In the genomic region with DNA sequence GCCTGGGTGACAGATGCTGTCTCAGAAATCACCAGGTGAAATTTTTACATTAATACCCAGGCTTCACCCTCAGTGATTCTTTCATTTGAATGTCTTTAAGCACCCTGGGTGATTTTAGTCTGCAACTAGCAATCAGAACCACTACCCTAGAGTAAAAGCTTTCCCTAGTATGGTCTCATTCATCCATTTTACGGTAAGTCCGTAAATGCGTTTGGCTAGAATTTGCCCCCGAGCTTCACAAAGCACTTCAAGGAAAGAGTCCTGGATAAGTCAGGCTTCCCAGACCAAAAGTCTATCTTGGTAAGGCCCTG, we compare ENCODE assay signal across 15 cellular contexts. TPM values are rescaled to one million over a fixed set of nuclear protein-coding genes. Genes with fewer than 3 reads are reported as not detected.
DNase-seq lines count a peak whose midpoint lies in the region; ATAC-seq and TF ChIP-seq lines count a peak whose summit lies in the region.
"Had no signal": no experiment of that assay in that cellular context is flagged by ENCODE, and none has a peak within 500 bp of the region (broad histone marks: within the 10 kb centered on the region; RNA-seq: fewer than 3 reads in every experiment).

No MANE protein-coding gene starts in this region.

- peaks cover 64% of the 10 kb centered on the region for H3F3A ChIP-seq in SK-N-SH (replicated peaks; ENCODE audit: insufficient read depth)

- H3K4me2 ChIP-seq in SK-N-SH (no peak overlapping the region), hepatocyte (peak overlapping the region; percentile 4)

- peaks cover 83% of the 10 kb centered on the region for H3K79me2 ChIP-seq in SK-N-SH (ENCODE audit: insufficient read depth)
- peaks cover 30% of the 10 kb centered on the region for H3K79me2 ChIP-seq in hepatocyte

- no peaks in the 10 kb centered on the region for H3K9me3 ChIP-seq in SK-N-SH
- H3K9me3 ChIP-seq in CD4-positive, alpha-beta memory T cell (ENCODE audit: control insufficient read depth in 1 of 2, low read length in 2 of 2): no peaks in the 10 kb centered on the region
- H3K9me3 ChIP-seq in hepatocyte (ENCODE audit: low read depth): no peaks in the 10 kb centered on the region
- H3K9me3 ChIP-seq: ascending aorta, esophagus squamous epithelium, stomach, vagina had no signal

- ATAC-seq in SK-N-SH treated with all-trans-retinoic acid at 6 μM for 48 hours (peak; percentile 1; the same call in 1 of the 3 replicates), T-cell (replicated peaks in 1 of 4) (no peak), GM21619 (IDR thresholded peaks at IDR 0.05; ENCODE audit: unreplicated experiment) (no peak)

- H3K27me3 ChIP-seq in SK-N-SH (ENCODE audit: insufficient read depth): no peaks in the 10 kb centered on the region
- no peaks in the 10 kb centered on the region for H3K27me3 ChIP-seq in CD4-positive, alpha-beta memory T cell (ENCODE audit: insufficient read depth, low read length)
- H3K27me3 ChIP-seq in hepatocyte: no peaks in the 10 kb centered on the region
- H3K27me3 ChIP-seq: ascending aorta, esophagus squamous epithelium, stomach, vagina had no signal

- H3K4me3 Mint-ChIP-seq in CD4-positive, alpha-beta memory T cell: peak overlapping the region in 1 of 8 donors; percentile 4
- H3K4me3 Mint-ChIP-seq in T-cell: no peak overlapping the region
- H3K4me3 Mint-ChIP-seq: CD14-positive monocyte, nephron had no signal

- H3K27ac ChIP-seq in SK-N-SH (ENCODE audit: low read depth in 2 of 2, low read length in 1 of 2): peak overlapping the region in 1 of 2 experiments; percentile 23; a peak in 1 of 4 replicates
- H3K27ac ChIP-seq in CD4-positive, alpha-beta memory T cell (ENCODE audit: low read depth, low read length): no peak overlapping the region
- H3K27ac ChIP-seq in hepatocyte: peak overlapping the region; percentile 16
- H3K27ac ChIP-seq: ascending aorta, vagina had no signal

- H4K20me1 ChIP-seq in SK-N-SH (ENCODE audit: insufficient read depth) (peaks cover 61% of the 10 kb centered on the region), hepatocyte (ENCODE audit: insufficient read depth, poor library complexity, severe bottlenecking) (peaks cover 24% of the 10 kb centered on the region)

- H3K9me2 ChIP-seq in SK-N-SH (no peaks in the 10 kb centered on the region), hepatocyte (replicated peaks; ENCODE audit: insufficient read depth) (no peaks in the 10 kb centered on the region)

- no peak for TF ChIP-seq EP300 in SK-N-SH (IDR thresholded peaks at IDR 0.05; ENCODE audit: borderline replicate concordance in 1 of 2, low read depth in 1 of 2, low read length in 1 of 2)

- peaks cover 0 to 6% (median 0%) of the 10 kb centered on the region in 8 donors for H3K9me3 Mint-ChIP-seq in CD4-positive, alpha-beta memory T cell
- H3K9me3 Mint-ChIP-seq in T-cell: no peaks in the 10 kb centered on the region
- H3K9me3 Mint-ChIP-seq: CD14-positive monocyte had no signal

- no peak for TF ChIP-seq RAD21 in SK-N-SH (IDR thresholded peaks at IDR 0.05; ENCODE audit: low read length)

- no peak for TF ChIP-seq CTCF in SK-N-SH (IDR thresholded peaks at IDR 0.05)
- TF ChIP-seq CTCF in hepatocyte (IDR thresholded peaks at IDR 0.05; ENCODE audit: poor library complexity): no peak

- H3K9ac ChIP-seq in SK-N-SH: no peak overlapping the region

- POLR2A ChIA-PET in SK-N-SH (lab: Yijun Ruan, JAX): interaction anchor here (3.7 kb wide), 1 partner anchor 10 kb away, joined by 30 read pairs; a partner anchor contains a TSS
- POLR2A ChIA-PET in CD4-positive, alpha-beta memory T cell (lab: Charles Lee; ENCODE audit: partially characterized antibody): interaction anchor here (0.5 to 8.1 kb wide), 15 partner anchors 9 to 294 kb away, joined by 3 to 113 read pairs (median 6); a partner anchor contains a TSS
- POLR2A ChIA-PET in T-cell (lab: Charles Lee): interaction anchor here (0.7 to 1.7 kb wide), 6 partner anchors 9 to 186 kb away, joined by 3 to 22 read pairs (median 6); a partner anchor contains a TSS

- intact Hi-C loops in CD4-positive, alpha-beta memory T cell (cut with micrococcal nuclease): loop anchor here (1.0 to 5.0 kb wide), 3 partner anchors 139 to 424 kb away; a partner anchor contains a TSS

- H3K4me1 ChIP-seq in SK-N-SH (ENCODE audit: control insufficient read depth in 1 of 2, insufficient read depth in 2 of 2, low read depth in 1 of 2, low read length in 1 of 2) (peaks cover 5 to 23% of the 10 kb centered on the region in 2 experiments), hepatocyte (ENCODE audit: insufficient read depth) (no peaks in the 10 kb centered on the region)
- peaks cover 58% of the 10 kb centered on the region for H3K4me1 ChIP-seq in CD4-positive, alpha-beta memory T cell (ENCODE audit: insufficient read depth, low read length)

- peaks cover 41 to 82% of the 10 kb centered on the region in 2 donors for H3K36me3 Mint-ChIP-seq in CD4-positive, alpha-beta memory T cell
- H3K36me3 Mint-ChIP-seq in T-cell: peaks cover 45% of the 10 kb centered on the region

- H3K4me1 Mint-ChIP-seq in CD4-positive, alpha-beta memory T cell: peaks cover 35 to 82% (median 48%) of the 10 kb centered on the region in 4 donors
- peaks cover 50 to 60% (median 53%) of the 10 kb centered on the region in 3 donors for H3K4me1 Mint-ChIP-seq in T-cell

- CTCF ChIA-PET in SK-N-SH (lab: Yijun Ruan, JAX): interaction anchor here (0.6 to 4.9 kb wide), 23 partner anchors 10 to 228 kb away, joined by 3 to 39 read pairs (median 3); a partner anchor contains a TSS
- CTCF ChIA-PET in CD4-positive, alpha-beta memory T cell (lab: Charles Lee; ENCODE audit: partially characterized antibody): interaction anchor here (0.6 to 8.7 kb wide), 21 partner anchors 10 to 1866 kb away, joined by 3 to 138 read pairs (median 5); a partner anchor contains a TSS
- CTCF ChIA-PET in T-cell (lab: Charles Lee): interaction anchor here (0.6 to 9.6 kb wide), 3 partner anchors 160 to 230 kb away, joined by 3 to 97 read pairs (median 4); no protein-coding TSS in a partner anchor

- H3K36me3 ChIP-seq in SK-N-SH (replicated peaks in 1 of 2; ENCODE audit: control insufficient read depth in 1 of 2, insufficient read depth in 2 of 2, low read length in 1 of 2) (peaks cover 59 to 89% of the 10 kb centered on the region in 2 experiments), hepatocyte (replicated peaks; ENCODE audit: insufficient read depth, low read depth) (peaks cover 4% of the 10 kb centered on the region)
- peaks cover 39% of the 10 kb centered on the region for H3K36me3 ChIP-seq in CD4-positive, alpha-beta memory T cell (ENCODE audit: insufficient read depth, low read length)

- H3K4me3 ChIP-seq in SK-N-SH (ENCODE audit: low read depth in 2 of 2, low read length in 1 of 2): no peak overlapping the region
- no peak overlapping the region for H3K4me3 ChIP-seq in CD4-positive, alpha-beta memory T cell (ENCODE audit: low read length in 2 of 2)
- H3K4me3 ChIP-seq in hepatocyte: no peak overlapping the region
- H3K4me3 ChIP-seq: ascending aorta, esophagus squamous epithelium, stomach, vagina had no signal

- H2AFZ ChIP-seq in SK-N-SH (ENCODE audit: low read depth): no peak overlapping the region
- H2AFZ ChIP-seq in hepatocyte: no peak overlapping the region

- DNase-seq in SK-N-SH: no peak
- DNase-seq in CD4-positive, alpha-beta memory T cell: no peak
- DNase-seq in T-cell: no peak
- no peak for DNase-seq in hepatocyte (ENCODE audit: low spot score)
- DNase-seq in stimulated activated naive CD4-positive, alpha-beta T cell (lab: John Stamatoyannopoulos, UW): no peak
- no peak for DNase-seq in NCI-H345 treated with DMSO at 0.1 percent for 48 hours (lab: John Stamatoyannopoulos, UW; ENCODE audit: unreplicated experiment)
- DNase-seq: esophagus squamous epithelium, SHP77 treated with DMSO at 0.1 percent for 48 hours, stomach had no signal

- peak overlapping the region in 5 of 7 donors; percentile 30 to 99 (median 83) for H3K27ac Mint-ChIP-seq in CD4-positive, alpha-beta memory T cell
- peak overlapping the region; percentile 34 to 73 for H3K27ac Mint-ChIP-seq in T-cell

- H3K27me3 Mint-ChIP-seq in CD4-positive, alpha-beta memory T cell: no peaks in the 10 kb centered on the region
- no peaks in the 10 kb centered on the region for H3K27me3 Mint-ChIP-seq in T-cell

- WGBS in SK-N-SH (ENCODE audit: low lambda C conversion rate): 87% methylated on average over 4 of the region's 4 CpGs
- 60% methylated on average over 4 of the region's 4 CpGs for WGBS in hepatocyte (ENCODE audit: low lambda C conversion rate, missing lambda C conversion rate)

TF ChIP-seq in SK-N-SH treated with all-trans-retinoic acid at 6 μM for 48 hours, 23 proteins besides CTCF, POLR2A, EP300 and RAD21 (continues in another document):
- no peak for TF ChIP-seq RARB (CRISPR knock-in tag; IDR thresholded peaks at IDR 0.05)
- no peak for TF ChIP-seq PPARA (CRISPR knock-in tag; IDR thresholded peaks at IDR 0.05; ENCODE audit: borderline replicate concordance)
- no peak for TF ChIP-seq ESRRG (CRISPR knock-in tag; IDR thresholded peaks at IDR 0.05)
- no peak for TF ChIP-seq ISL1 (CRISPR knock-in tag; IDR thresholded peaks at IDR 0.05)
- TF ChIP-seq GLIS3 (CRISPR knock-in tag; IDR thresholded peaks at IDR 0.05): no peak
- no peak for TF ChIP-seq BACH2 (CRISPR knock-in tag; IDR thresholded peaks at IDR 0.05; ENCODE audit: borderline replicate concordance)
- TF ChIP-seq TCF4 (CRISPR knock-in tag; IDR thresholded peaks at IDR 0.05; ENCODE audit: borderline replicate concordance): no peak

TF ChIP-seq in SK-N-SH, 30 proteins besides CTCF, POLR2A, EP300 and RAD21 (continues in another document):
- TF ChIP-seq, protein P1, sequence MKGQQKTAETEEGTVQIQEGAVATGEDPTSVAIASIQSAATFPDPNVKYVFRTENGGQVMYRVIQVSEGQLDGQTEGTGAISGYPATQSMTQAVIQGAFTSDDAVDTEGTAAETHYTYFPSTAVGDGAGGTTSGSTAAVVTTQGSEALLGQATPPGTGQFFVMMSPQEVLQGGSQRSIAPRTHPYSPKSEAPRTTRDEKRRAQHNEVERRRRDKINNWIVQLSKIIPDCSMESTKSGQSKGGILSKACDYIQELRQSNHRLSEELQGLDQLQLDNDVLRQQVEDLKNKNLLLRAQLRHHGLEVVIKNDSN (IDR thresholded peaks at IDR 0.05; ENCODE audit: borderline replicate concordance, low read depth): no peak
- TF ChIP-seq SMC3 (IDR thresholded peaks at IDR 0.05; ENCODE audit: low read depth, low read length): no peak

RNA-seq across cellular contexts. Expression of a gene that starts 9.7 kb away (rescaled TPM):
- polyA plus RNA-seq in SK-N-SH (2012; rRNA removed) (199 and 212 TPM in 2 replicates), hepatocyte (147 and 172 TPM in 2 replicates)
- polyA plus RNA-seq in SK-N-SH (2012; cell fraction: cytosol; rRNA removed): 195 and 227 TPM in 2 replicates
- polyA plus RNA-seq in SK-N-SH (2012; cell fraction: nucleus; rRNA removed): 186 and 370 TPM in 2 replicates
- total RNA-seq in CD4-positive, alpha-beta memory T cell: 100 to 1,000 TPM; 314 to 333 TPM
- 100 to 1,000 TPM; 177 to 202 TPM for polyA plus RNA-seq in CD4-positive, alpha-beta memory T cell
- total RNA-seq in T-cell (100 to 1,000 TPM; 252 to 649 (median 265) TPM), hepatocyte (113 and 120 TPM in 2 replicates)

RNA-seq across cellular contexts. Expression of a gene that starts 36.5 kb away (rescaled TPM):
- polyA plus RNA-seq in SK-N-SH (2012; rRNA removed): 19.2 and 21.6 TPM in 2 replicates
- 24.1 and 29.9 TPM in 2 replicates for polyA plus RNA-seq in SK-N-SH (2012; cell fraction: cytosol; rRNA removed)
- polyA plus RNA-seq in SK-N-SH (2012; cell fraction: nucleus; rRNA removed): 4.5 and 7.4 TPM in 2 replicates
- total RNA-seq in CD4-positive, alpha-beta memory T cell: 10 to 100 TPM; 15.1 to 15.5 TPM
- polyA plus RNA-seq in CD4-positive, alpha-beta memory T cell: 10 to 100 TPM in 1 of 2 donors, 1 to 10 TPM in 1; 5.9 to 15.5 TPM
- 10 to 100 TPM in 3 of 5 donors, 1 to 10 TPM in 2; 4.2 to 16.3 (median 11.8) TPM for total RNA-seq in T-cell
- total RNA-seq in hepatocyte: 12.6 and 15.7 TPM in 2 replicates
- 13.4 and 16.2 TPM in 2 replicates for polyA plus RNA-seq in hepatocyte
